8 cellular contexts compared by ENCODE assay signal in genomic region chr6:43021270-43022047, GRCh38. TPM values are rescaled to one million over a fixed set of nuclear protein-coding genes. Genes with fewer than 3 reads are reported as not detected.
DNase-seq lines count a peak whose midpoint lies in the region; TF ChIP-seq lines count a peak whose summit lies in the region.

TSS of gene RRP36 (plus strand) at chr6:43021623. CDS start at chr6:43021655, 32 bp downstream.

- H3K27ac ChIP-seq in OCI-LY7 (ENCODE audit: low read depth, low read length, poor library complexity, severe bottlenecking) = peak within 1 kb of the TSS; percentile 80

- DNase-seq in AML-193 (lab: John Stamatoyannopoulos, UW) = peak; percentile 67 to 76
- peak; percentile 88 for DNase-seq in GM19238 (ENCODE audit: insufficient read length, low spot score)
- peak; percentile 47 for DNase-seq in HS-27A (ENCODE audit: low read depth)
- peak; percentile 80 for DNase-seq in OCI-LY7 (ENCODE audit: low spot score)
- peak; percentile 73 for DNase-seq in activated T-cell treated with anti-CD3 and anti-CD28 coated beads for 48 hours (ENCODE audit: low read depth)
- no peak for DNase-seq in epithelial cell of proximal tubule (ENCODE audit: low read depth)
- DNase-seq in mucosa of gallbladder (ENCODE audit: low spot score) = peak; percentile 67
- peak; percentile 66 for DNase-seq in stimulated activated CD8-positive, alpha-beta memory T cell treated with anti-CD3 and anti-CD28 coated beads, Interleukin-4, amount 100 ng/mL, for 24 hours (ENCODE audit: low read depth)

- H3K79me2 ChIP-seq in OCI-LY7 (ENCODE audit: insufficient read depth, low read depth, low read length) = peaks cover 35% of the 10 kb centered on the region

- peaks cover 76% of the 10 kb centered on the region for H3K36me3 ChIP-seq in OCI-LY7 (ENCODE audit: insufficient read depth, low read length)

- TF ChIP-seq CTCF in OCI-LY7 (conservative IDR thresholded peaks at IDR 0.05; ENCODE audit: low read length) = no peak
- no peak for TF ChIP-seq CTCF in epithelial cell of proximal tubule (conservative IDR thresholded peaks at IDR 0.05; ENCODE audit: low read depth, low read length)

- BruUV-seq in OCI-LY7 (replicated peaks; lab: Mats Ljungman, UMichigan) = no TSS peak

- CTCF ChIA-PET in OCI-LY7 (lab: Charles Lee; ENCODE audit: unreplicated experiment) = interaction anchor here (0.6 kb wide), 1 partner anchor 402 kb away, joined by 3 read pairs; no protein-coding TSS in a partner anchor

- POLR2A ChIA-PET in OCI-LY7 (lab: Charles Lee) = interaction anchor here (0.7 to 1.7 kb wide), 7 partner anchors 12 to 92 kb away, joined by 3 to 7 read pairs (median 5); partner anchors contain the start of genes CNPY3, KLC4, MRPL2 and PEX6

- intact Hi-C loops in OCI-LY7 (cut with micrococcal nuclease; ENCODE audit: unreplicated experiment) = no loop called here

- H3K9me3 ChIP-seq in OCI-LY7 (ENCODE audit: low read length) = no peaks in the 10 kb centered on the region

- H2AFZ ChIP-seq in OCI-LY7 (ENCODE audit: low read length) = peak within 1 kb of the TSS; percentile 78

- H3K4me1 ChIP-seq in OCI-LY7 (ENCODE audit: insufficient read depth, low read length, poor library complexity, severe bottlenecking) = peaks cover 22% of the 10 kb centered on the region

- H3K4me3 ChIP-seq in OCI-LY7 (ENCODE audit: low read depth, low read length, poor library complexity, severe bottlenecking) (peak within 1 kb of the TSS; percentile 99), epithelial cell of proximal tubule (ENCODE audit: low read depth, low read length) (peak within 1 kb of the TSS; percentile 100)

- H3K9me2 ChIP-seq in OCI-LY7 (ENCODE audit: insufficient read depth, low read length) = no peaks in the 10 kb centered on the region

- peak within 1 kb of the TSS; percentile 83 for H3K4me2 ChIP-seq in OCI-LY7 (ENCODE audit: low read length)

- no peaks in the 10 kb centered on the region for H4K20me1 ChIP-seq in OCI-LY7 (ENCODE audit: insufficient read depth, low read length)

RNA-seq across cellular contexts. Expression of gene RRP36, which starts in this region (rescaled TPM):
- 61.1 and 72.6 TPM in 2 replicates for total RNA-seq in OCI-LY7 (2014; rRNA removed; shearing (Covaris generic))
- 66.7 and 75.9 TPM in 2 replicates for total RNA-seq in OCI-LY7 (2022)
- 71.2 and 163 TPM in 2 replicates for total RNA-seq in epithelial cell of proximal tubule
- 40.6 TPM for total RNA-seq in mucosa of gallbladder
